ENCODE assay signal across 22 cellular contexts in the genomic region with DNA sequence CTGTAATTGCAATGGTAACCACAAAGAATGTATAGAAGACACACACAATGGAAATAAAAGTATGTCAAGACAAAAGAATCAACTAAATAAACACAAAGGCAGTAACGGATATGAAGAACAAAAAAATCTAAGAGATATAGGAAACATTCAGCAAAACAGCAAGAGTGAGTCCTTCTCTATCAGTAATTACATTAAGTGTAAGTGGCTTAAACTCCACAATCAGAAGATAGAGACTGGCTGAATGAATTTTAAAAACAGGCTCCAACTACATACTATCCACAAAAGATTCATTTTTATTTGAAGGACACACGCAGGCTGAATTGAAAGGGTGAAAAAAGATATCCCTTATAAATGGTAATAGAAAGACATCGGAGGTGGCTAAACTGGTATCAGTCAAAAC. TPM values are rescaled to one million over a fixed set of nuclear protein-coding genes. Genes with fewer than 3 reads are reported as not detected.
DNase-seq lines count a peak whose midpoint lies in the region; ATAC-seq and TF ChIP-seq lines count a peak whose summit lies in the region.
"Had no signal": no experiment of that assay in that cellular context is flagged by ENCODE, and none has a peak within 500 bp of the region (broad histone marks: within the 10 kb centered on the region; RNA-seq: fewer than 3 reads in every experiment).

No MANE protein-coding gene starts in this region.

- H3K4me1 ChIP-seq in liver (ENCODE audit: control insufficient read depth in 4 of 4, insufficient read depth in 4 of 4, low read length in 3 of 4) (no peaks in the 10 kb centered on the region), right lobe of liver (no peaks in the 10 kb centered on the region), adipocyte (ENCODE audit: control insufficient read depth, insufficient read depth, low read length) (no peaks in the 10 kb centered on the region), breast epithelium (no peaks in the 10 kb centered on the region)
- H3K4me1 ChIP-seq: A549, BE2C, Caco-2 had no signal

- no peaks in the 10 kb centered on the region for H3K4me1 Mint-ChIP-seq in endothelial cell (ENCODE audit: unreplicated experiment)
- H3K4me1 Mint-ChIP-seq: CD4-positive, alpha-beta memory T cell; GM23338; H9 had no signal

- DNase-seq in right lobe of liver (no peak), adipocyte (ENCODE audit: low read depth) (no peak), endothelial cell (ENCODE audit: low spot score) (no peak), HPDE6-E6E7 (ENCODE audit: extremely low spot score) (no peak), 8988T (no peak), breast epithelium (ENCODE audit: low spot score in 2 of 2) (no peak)
- DNase-seq: ACHN; AML-193; BE2C; C1 segment of cervical spinal cord; Caco-2; CD4-positive, alpha-beta memory T cell; DMS153; DND-41; H9; HFFc6 had no signal

- H3K36me3 Mint-ChIP-seq in endothelial cell (ENCODE audit: low read depth, unreplicated experiment): peaks cover 93% of the 10 kb centered on the region

- H3K27me3 ChIP-seq in liver (ENCODE audit: control insufficient read depth in 4 of 4, insufficient read depth in 4 of 4, low read length in 3 of 4) (no peaks in the 10 kb centered on the region), right lobe of liver (no peaks in the 10 kb centered on the region), adipocyte (replicated peaks; ENCODE audit: control insufficient read depth, insufficient read depth, low read length) (no peaks in the 10 kb centered on the region), breast epithelium (no peaks in the 10 kb centered on the region)
- H3K27me3 ChIP-seq: BE2C had no signal

- ATAC-seq in right lobe of liver (no peak), GM18519 (IDR thresholded peaks at IDR 0.05; ENCODE audit: low FRiP score, unreplicated experiment) (no peak)
- ATAC-seq: A549, GM23338, HCT116 had no signal

- TF ChIP-seq POLR2A in right lobe of liver (IDR thresholded peaks at IDR 0.05) (no peak), breast epithelium (IDR thresholded peaks at IDR 0.05) (no peak)

- intact Hi-C loops in right lobe of liver (cut with DNase I) (no loop called here), breast epithelium (cut with DNase I; ENCODE audit: low total_unique reads) (no loop called here)

- peak overlapping the region in 2 of 3 donors; percentile 21 to 41 for H3K4me3 ChIP-seq in liver (ENCODE audit: low read depth in 1 of 3, low read length in 3 of 3)
- H3K4me3 ChIP-seq in right lobe of liver: no peak overlapping the region
- H3K4me3 ChIP-seq in adipocyte (ENCODE audit: low read length): peak overlapping the region; percentile 74
- H3K4me3 ChIP-seq in breast epithelium: no peak overlapping the region
- H3K4me3 ChIP-seq: A549, GM23338 had no signal

- no peak for TF ChIP-seq RAD21 in liver (IDR thresholded peaks at IDR 0.05)

- 98% methylated on average over 3 of the region's 3 CpGs for WGBS in liver
- 92% methylated on average over 3 of the region's 3 CpGs for WGBS in right lobe of liver (ENCODE audit: insufficient coverage, low coverage, low lambda C conversion rate, missing lambda C conversion rate)

- H3K9ac ChIP-seq in liver (ENCODE audit: low read depth in 1 of 2, low read length in 2 of 2) (no peak overlapping the region), adipocyte (ENCODE audit: low read length) (no peak overlapping the region)

- TF ChIP-seq CTCF in liver (IDR thresholded peaks at IDR 0.05; ENCODE audit: low read depth, low read length, missing input control) (no peak), right lobe of liver (IDR thresholded peaks at IDR 0.05) (no peak), endothelial cell (IDR thresholded peaks at IDR 0.05; ENCODE audit: unreplicated experiment) (no peak), breast epithelium (IDR thresholded peaks at IDR 0.05) (no peak)

- peaks cover 10% of the 10 kb centered on the region for H3K27me3 Mint-ChIP-seq in endothelial cell (ENCODE audit: unreplicated experiment)
- H3K27me3 Mint-ChIP-seq: CD4-positive, alpha-beta memory T cell had no signal

- peaks cover 46 to 87% (median 74%) of the 10 kb centered on the region in 4 donors for H3K9me3 ChIP-seq in liver (ENCODE audit: control insufficient read depth in 4 of 4, low read length in 3 of 4)
- H3K9me3 ChIP-seq in right lobe of liver: peaks cover 0 to 83% (median 45%) of the 10 kb centered on the region in 4 donors
- peaks cover 100% of the 10 kb centered on the region for H3K9me3 ChIP-seq in adipocyte (ENCODE audit: control insufficient read depth, low read length)
- H3K9me3 ChIP-seq in breast epithelium: peaks cover 88 to 98% of the 10 kb centered on the region in 2 donors

- H3K4me3 Mint-ChIP-seq in endothelial cell (ENCODE audit: unreplicated experiment): peak overlapping the region; percentile 39
- H3K4me3 Mint-ChIP-seq: GM23338, H9, HFFc6 had no signal

- H3K27ac ChIP-seq in liver (ENCODE audit: low read depth in 1 of 2, low read length in 2 of 2) (no peak overlapping the region), right lobe of liver (no peak overlapping the region), breast epithelium (no peak overlapping the region)
- H3K27ac ChIP-seq: 22Rv1, A549 had no signal

- H3K36me3 ChIP-seq in liver (ENCODE audit: control insufficient read depth in 4 of 4, insufficient read depth in 3 of 4, low read depth in 1 of 4, low read length in 3 of 4) (peaks cover 19 to 94% (median 89%) of the 10 kb centered on the region in 4 donors), right lobe of liver (peaks cover 5 to 76% (median 22%) of the 10 kb centered on the region in 4 donors), adipocyte (ENCODE audit: control insufficient read depth, insufficient read depth, low read length, severe bottlenecking) (peaks cover 98% of the 10 kb centered on the region), breast epithelium (peaks cover 49% of the 10 kb centered on the region)

- no peak overlapping the region for H3K27ac Mint-ChIP-seq in endothelial cell (ENCODE audit: unreplicated experiment)
- H3K27ac Mint-ChIP-seq: CD4-positive, alpha-beta memory T cell; GM23338; H9; HFFc6 had no signal

- H3K9me3 Mint-ChIP-seq in endothelial cell (ENCODE audit: unreplicated experiment): peaks cover 72% of the 10 kb centered on the region

TF ChIP-seq in liver, 16 proteins besides CTCF, POLR2A, EP300 and RAD21 (continues in another document):
- TF ChIP-seq HNF4A (conservative IDR thresholded peaks at IDR 0.05) (no peak), REST (IDR thresholded peaks at IDR 0.05) (no peak), GABPA (IDR thresholded peaks at IDR 0.05 in 1 of 2, conservative IDR thresholded peaks at IDR 0.05 in 1 of 2) (no peak), NR2F2 (IDR thresholded peaks at IDR 0.05) (no peak), EGR1 (IDR thresholded peaks at IDR 0.05; ENCODE audit: low read depth in 2 of 2) (no peak), RXRA (IDR thresholded peaks at IDR 0.05) (no peak), HNF4G (IDR thresholded peaks at IDR 0.05) (no peak), YY1 (IDR thresholded peaks at IDR 0.05) (no peak)
- TF ChIP-seq, protein P1, sequence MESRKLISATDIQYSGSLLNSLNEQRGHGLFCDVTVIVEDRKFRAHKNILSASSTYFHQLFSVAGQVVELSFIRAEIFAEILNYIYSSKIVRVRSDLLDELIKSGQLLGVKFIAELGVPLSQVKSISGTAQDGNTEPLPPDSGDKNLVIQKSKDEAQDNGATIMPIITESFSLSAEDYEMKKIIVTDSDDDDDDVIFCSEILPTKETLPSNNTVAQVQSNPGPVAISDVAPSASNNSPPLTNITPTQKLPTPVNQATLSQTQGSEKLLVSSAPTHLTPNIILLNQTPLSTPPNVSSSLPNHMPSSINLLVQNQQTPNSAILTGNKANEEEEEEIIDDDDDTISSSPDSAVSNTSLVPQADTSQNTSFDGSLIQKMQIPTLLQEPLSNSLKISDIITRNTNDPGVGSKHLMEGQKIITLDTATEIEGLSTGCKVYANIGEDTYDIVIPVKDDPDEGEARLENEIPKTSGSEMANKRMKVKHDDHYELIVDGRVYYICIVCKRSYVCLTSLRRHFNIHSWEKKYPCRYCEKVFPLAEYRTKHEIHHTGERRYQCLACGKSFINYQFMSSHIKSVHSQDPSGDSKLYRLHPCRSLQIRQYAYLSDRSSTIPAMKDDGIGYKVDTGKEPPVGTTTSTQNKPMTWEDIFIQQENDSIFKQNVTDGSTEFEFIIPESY (IDR thresholded peaks at IDR 0.05): no peak

RNA-seq across cellular contexts. Expression of gene ZNF616, which starts 19.5 kb away (rescaled TPM):
- total RNA-seq in liver (1 to 10 TPM; 4.1 TPM), right lobe of liver (1 to 10 TPM; 1.9 to 6.2 (median 4.2) TPM), endothelial cell (ENCODE audit: unreplicated experiment) (18.5 TPM), breast epithelium (10 to 100 TPM in 1 of 3 donors, 1 to 10 TPM in 2; 5.8 to 14.0 (median 7.2) TPM)
- 1 to 10 TPM; 1.5 to 3.0 TPM for polyA plus RNA-seq in liver

RNA-seq across cellular contexts. Expression of gene ZNF841, which starts 24.7 kb away (rescaled TPM):
- total RNA-seq in liver (10 to 100 TPM in 1 of 2 donors, 1 to 10 TPM in 1; 5.9 to 11.1 TPM), right lobe of liver (1 to 10 TPM; 2.8 to 8.7 (median 5.8) TPM), endothelial cell (ENCODE audit: unreplicated experiment) (16.3 TPM), breast epithelium (10 to 100 TPM; 16.0 to 25.9 (median 19.3) TPM)
- 1 to 10 TPM in 1 of 2 donors, under 1 TPM in 1; 0.86 to 2.5 TPM for polyA plus RNA-seq in liver

RNA-seq across cellular contexts. Expression of gene ZNF836, which starts 51.1 kb away (rescaled TPM):
- total RNA-seq in liver (1 to 10 TPM; 1.9 to 3.1 TPM), right lobe of liver (1 to 10 TPM; 1.5 to 3.7 (median 2.8) TPM), endothelial cell (ENCODE audit: unreplicated experiment) (15.4 TPM), breast epithelium (10 to 100 TPM; 10.2 to 21.8 (median 16.4) TPM)
- 1 to 10 TPM in 1 of 2 donors, under 1 TPM in 1; 0.85 to 1.7 TPM for polyA plus RNA-seq in liver

Comparison
In these comparisons a context has a peak if more than half of its experiments do, and no peak if none do; other contexts are left out.
1. H3K4me3 ChIP-seq: peak in liver (2 of 3) and adipocyte (single experiment); none in right lobe of liver (0 of 3) and breast epithelium (0 of 3).